ENCODE assay signal across 2 cellular contexts in genomic region chr12:52802442-52802841, GRCh38.
TF ChIP-seq lines count a peak whose summit lies in the region.

No MANE protein-coding gene starts in this region.

TF ChIP-seq in A549, 52 proteins besides CTCF, POLR2A, EP300 and RAD21:
- TF ChIP-seq EHF (CRISPR knock-in tag; IDR thresholded peaks at IDR 0.05): no peak
- TF ChIP-seq KDM5A (IDR thresholded peaks at IDR 0.05): no peak
- TF ChIP-seq BCL3 (IDR thresholded peaks at IDR 0.05): no peak
- no peak for TF ChIP-seq RCOR1 (IDR thresholded peaks at IDR 0.05; ENCODE audit: low read depth, low read length)
- no peak for TF ChIP-seq HEYL (CRISPR knock-in tag; IDR thresholded peaks at IDR 0.05)
- no peak for TF ChIP-seq CEBPB (IDR thresholded peaks at IDR 0.05)
- TF ChIP-seq PHF8 (IDR thresholded peaks at IDR 0.05; ENCODE audit: borderline replicate concordance, low read depth): no peak
- no peak for TF ChIP-seq USF2 (IDR thresholded peaks at IDR 0.05)
- no peak for TF ChIP-seq NFE2L2 (conservative IDR thresholded peaks at IDR 0.05; ENCODE audit: low read length)
- no peak for TF ChIP-seq JUN (IDR thresholded peaks at IDR 0.05)
- TF ChIP-seq REST (IDR thresholded peaks at IDR 0.05): no peak
- no peak for TF ChIP-seq CBX2 (IDR thresholded peaks at IDR 0.05; ENCODE audit: borderline replicate concordance, low read depth)
- no peak for TF ChIP-seq FOSL2 (IDR thresholded peaks at IDR 0.05)
- TF ChIP-seq FOSL2 (CRISPR knock-in tag; IDR thresholded peaks at IDR 0.05): no peak
- no peak for TF ChIP-seq ESRRA (IDR thresholded peaks at IDR 0.05; ENCODE audit: borderline replicate concordance, low read length)
- TF ChIP-seq MAZ (IDR thresholded peaks at IDR 0.05; ENCODE audit: borderline replicate concordance, low read depth, low read length): no peak
- no peak for TF ChIP-seq CHD2 (IDR thresholded peaks at IDR 0.05; ENCODE audit: low read length, partially characterized antibody)

TF ChIP-seq in H1, 55 proteins besides CTCF, POLR2A, EP300 and RAD21:
- TF ChIP-seq SP2 (IDR thresholded peaks at IDR 0.05; ENCODE audit: low read length) (no peak), BCL11A (IDR thresholded peaks at IDR 0.05; ENCODE audit: low read depth in 2 of 2, low read length in 2 of 2) (no peak), TBP (IDR thresholded peaks at IDR 0.05; ENCODE audit: low read depth, low read length) (no peak), TAF1 (IDR thresholded peaks at IDR 0.05; ENCODE audit: low read depth, low read length) (no peak), EZH2 (IDR thresholded peaks at IDR 0.05; ENCODE audit: low read depth, low read length, severe bottlenecking) (no peak), PHF8 (conservative IDR thresholded peaks at IDR 0.05; ENCODE audit: low read depth, low read length) (no peak), RFX5 (IDR thresholded peaks at IDR 0.05; ENCODE audit: borderline replicate concordance, low read depth, low read length) (no peak), KDM5A (IDR thresholded peaks at IDR 0.05; ENCODE audit: low read length) (no peak), SUZ12 (IDR thresholded peaks at IDR 0.05; ENCODE audit: low read length) (no peak), SIRT6 (IDR thresholded peaks at IDR 0.05; ENCODE audit: low read length) (no peak), SIN3A (conservative IDR thresholded peaks at IDR 0.05 in 1 of 2, IDR thresholded peaks at IDR 0.05 in 1 of 2; ENCODE audit: low read depth in 1 of 2, low read length in 2 of 2) (no peak)
